Comparison of ENCODE assay signal across 13 cellular contexts in genomic region chr5:149341846-149342245, GRCh38.
"Had no signal": no experiment of that assay in that cellular context is flagged by ENCODE, and none has a peak within 500 bp of the region (broad histone marks: within the 10 kb centered on the region; RNA-seq: fewer than 3 reads in every experiment).

No MANE protein-coding gene starts in this region.

- H3K36me3 ChIP-seq: transverse colon had no signal

- H3K9me3 ChIP-seq: body of pancreas, transverse colon had no signal

- H3K4me2 ChIP-seq: smooth muscle cell had no signal

- H3K27ac ChIP-seq: body of pancreas, transverse colon had no signal

- H3K4me3 ChIP-seq: body of pancreas, lung, smooth muscle cell, transverse colon had no signal

- ATAC-seq: body of pancreas; effector memory CD8-positive, alpha-beta T cell; left cardiac atrium; naive thymus-derived CD4-positive, alpha-beta T cell; right cardiac atrium; stimulated activated naive B cell treated with anti-CD40 and anti-IgM and Interleukin-4, amounts not matched to agents 10 μg/mL and 1 μg/mL and 100 μg/mL, for 72 hours had no signal

- H3K27me3 ChIP-seq: body of pancreas, transverse colon had no signal

- DNase-seq: activated effector memory CD4-positive, alpha-beta T cell treated with Interleukin-2 at 50 U/mL for 16 hours; activated T-cell treated with anti-CD3 and anti-CD28 coated beads, Interleukin-2, amount 50 U/mL, for 24 hours; body of pancreas; effector memory CD8-positive, alpha-beta T cell; erythroblast; left cardiac atrium; naive thymus-derived CD4-positive, alpha-beta T cell; posterior cingulate gyrus; right cardiac atrium; stimulated activated naive B cell treated with anti-CD40 and anti-IgM and Interleukin-4, amounts not matched to agents 10 μg/mL and 1 μg/mL and 100 μg/mL, for 72 hours; transverse colon had no signal
